In genomic region chr5:55622460-55622859, GRCh38 we compare ENCODE assay signal across 32 cellular contexts.
"Had no signal": no experiment of that assay in that cellular context is flagged by ENCODE, and none has a peak within 500 bp of the region (broad histone marks: within the 10 kb centered on the region; RNA-seq: fewer than 3 reads in every experiment).

No MANE protein-coding gene starts in this region.

- H3K4me3 Mint-ChIP-seq: activated B cell treated with CpG ODN at 0.5 μM for 24 hours; activated CD8-positive, alpha-beta T cell treated with anti-CD3 and anti-CD28 coated beads for 36 hours; activated naive CD4-positive, alpha-beta T cell treated with anti-CD3 and anti-CD28 coated beads for 36 hours; activated naive CD4-positive, alpha-beta T cell treated with anti-CD3 and anti-CD28 coated beads, Interleukin-2, amount 50 U/mL, for 24 hours; activated naive CD8-positive, alpha-beta T cell treated with anti-CD3 and anti-CD28 coated beads for 36 hours; activated naive CD8-positive, alpha-beta T cell treated with anti-CD3 and anti-CD28 coated beads, Interleukin-2, amount 50 U/mL, for 24 hours; activated T-cell treated with anti-CD3 and anti-CD28 coated beads, Interleukin-2, amount 50 U/mL, for 4 hours; activated T-helper 17 cell treated with anti-CD3 and anti-CD28 coated beads, Interleukin-2, amount 50 U/mL, for 72 hours; effector memory CD8-positive, alpha-beta T cell; T-helper 17 cell; T-helper 2 cell treated with Interferon-gamma antibody and Interleukin-4, amounts not matched to agents 5 μg/mL and 100 μg/mL, for 36 hours had no signal

- ATAC-seq: activated CD4-positive, CD25-positive, alpha-beta regulatory T cell treated with anti-CD3 and anti-CD28 coated beads, Interleukin-2, amount 50 U/mL, for 24 hours; activated CD8-positive, alpha-beta T cell treated with anti-CD3 and anti-CD28 coated beads for 36 hours; activated naive CD8-positive, alpha-beta T cell treated with anti-CD3 and anti-CD28 coated beads, Interleukin-2, amount 50 U/mL, for 24 hours; activated T-cell treated with anti-CD3 and anti-CD28 coated beads, Interleukin-2, amount 50 U/mL, for 4 hours; activated T-helper 17 cell treated with anti-CD3 and anti-CD28 coated beads, Interleukin-2, amount 50 U/mL, for 72 hours; body of pancreas; effector memory CD8-positive, alpha-beta T cell; gastroesophageal sphincter; T-helper 17 cell had no signal

- H3K27me3 ChIP-seq: adrenal gland, body of pancreas, esophagus muscularis mucosa, gastroesophageal sphincter had no signal

- DNase-seq: activated B cell treated with CpG ODN at 0.5 μM for 24 hours; activated CD4-positive, alpha-beta T cell treated with anti-CD3 and anti-CD28 coated beads for 48 hours; activated CD4-positive, alpha-beta T cell treated with anti-CD3 and anti-CD28 coated beads, Interleukin-2, amount 50 U/mL, for 1 hour; activated CD4-positive, alpha-beta T cell treated with anti-CD3 and anti-CD28 coated beads, Interleukin-2, amount 50 U/mL, for 48 hours; activated CD8-positive, alpha-beta memory T cell treated with anti-CD3 and anti-CD28 coated beads for 24 hours; activated CD8-positive, alpha-beta T cell treated with anti-CD3 and anti-CD28 coated beads for 36 hours; activated effector memory CD4-positive, alpha-beta T cell treated with Interleukin-2 at 50 U/mL for 16 hours; activated naive CD4-positive, alpha-beta T cell treated with anti-CD3 and anti-CD28 coated beads for 36 hours; activated naive CD8-positive, alpha-beta T cell treated with anti-CD3 and anti-CD28 coated beads for 36 hours; activated naive CD8-positive, alpha-beta T cell treated with anti-CD3 and anti-CD28 coated beads, Interleukin-2, amount 50 U/mL, for 24 hours; activated T-cell treated with anti-CD3 and anti-CD28 coated beads, Interleukin-2, amount 50 U/mL, for 4 hours; adrenal gland; amygdala; aorta; body of pancreas; caudate nucleus; cortex of kidney; dermis blood vessel endothelial cell; effector CD4-positive, alpha-beta T cell; effector memory CD8-positive, alpha-beta T cell; erythroblast; foreskin melanocyte; T-helper 1 cell; T-helper 17 cell; T1000; WERI-Rb-1 had no signal

- H3K36me3 ChIP-seq: adrenal gland, esophagus muscularis mucosa, gastroesophageal sphincter, WERI-Rb-1 had no signal

- H3K27ac ChIP-seq: adrenal gland, body of pancreas, gastroesophageal sphincter, WERI-Rb-1 had no signal

- H3K9me3 ChIP-seq: adrenal gland, body of pancreas, esophagus muscularis mucosa, gastroesophageal sphincter had no signal

- H3K9me3 Mint-ChIP-seq: activated B cell treated with CpG ODN at 0.5 μM for 24 hours; activated CD8-positive, alpha-beta T cell treated with anti-CD3 and anti-CD28 coated beads for 36 hours; activated naive CD4-positive, alpha-beta T cell treated with anti-CD3 and anti-CD28 coated beads for 36 hours; activated naive CD4-positive, alpha-beta T cell treated with anti-CD3 and anti-CD28 coated beads, Interleukin-2, amount 50 U/mL, for 24 hours; activated naive CD8-positive, alpha-beta T cell treated with anti-CD3 and anti-CD28 coated beads for 36 hours; activated naive CD8-positive, alpha-beta T cell treated with anti-CD3 and anti-CD28 coated beads, Interleukin-2, amount 50 U/mL, for 24 hours; activated T-cell treated with anti-CD3 and anti-CD28 coated beads, Interleukin-2, amount 50 U/mL, for 4 hours; activated T-helper 17 cell treated with anti-CD3 and anti-CD28 coated beads, Interleukin-2, amount 50 U/mL, for 72 hours; effector memory CD8-positive, alpha-beta T cell; T-helper 2 cell treated with Interferon-gamma antibody and Interleukin-4, amounts not matched to agents 5 μg/mL and 100 μg/mL, for 36 hours had no signal

- H3K4me1 Mint-ChIP-seq: activated B cell treated with CpG ODN at 0.5 μM for 24 hours; activated naive CD4-positive, alpha-beta T cell treated with anti-CD3 and anti-CD28 coated beads, Interleukin-2, amount 50 U/mL, for 24 hours; activated naive CD8-positive, alpha-beta T cell treated with anti-CD3 and anti-CD28 coated beads, Interleukin-2, amount 50 U/mL, for 24 hours; activated T-helper 17 cell treated with anti-CD3 and anti-CD28 coated beads, Interleukin-2, amount 50 U/mL, for 72 hours; T-helper 17 cell had no signal

- H3K4me3 ChIP-seq: adrenal gland, body of pancreas, esophagus muscularis mucosa, gastroesophageal sphincter had no signal

- H3K27ac Mint-ChIP-seq: activated B cell treated with CpG ODN at 0.5 μM for 24 hours; activated CD8-positive, alpha-beta T cell treated with anti-CD3 and anti-CD28 coated beads for 36 hours; activated naive CD4-positive, alpha-beta T cell treated with anti-CD3 and anti-CD28 coated beads for 36 hours; activated naive CD4-positive, alpha-beta T cell treated with anti-CD3 and anti-CD28 coated beads, Interleukin-2, amount 50 U/mL, for 24 hours; activated naive CD8-positive, alpha-beta T cell treated with anti-CD3 and anti-CD28 coated beads for 36 hours; activated naive CD8-positive, alpha-beta T cell treated with anti-CD3 and anti-CD28 coated beads, Interleukin-2, amount 50 U/mL, for 24 hours; activated T-helper 17 cell treated with anti-CD3 and anti-CD28 coated beads, Interleukin-2, amount 50 U/mL, for 72 hours; effector memory CD8-positive, alpha-beta T cell; T-helper 17 cell; T-helper 2 cell treated with Interferon-gamma antibody and Interleukin-4, amounts not matched to agents 5 μg/mL and 100 μg/mL, for 36 hours had no signal

- H3K27me3 Mint-ChIP-seq: activated B cell treated with CpG ODN at 0.5 μM for 24 hours; activated CD8-positive, alpha-beta T cell treated with anti-CD3 and anti-CD28 coated beads for 36 hours; activated naive CD4-positive, alpha-beta T cell treated with anti-CD3 and anti-CD28 coated beads, Interleukin-2, amount 50 U/mL, for 24 hours; activated naive CD8-positive, alpha-beta T cell treated with anti-CD3 and anti-CD28 coated beads for 36 hours; activated naive CD8-positive, alpha-beta T cell treated with anti-CD3 and anti-CD28 coated beads, Interleukin-2, amount 50 U/mL, for 24 hours; activated T-helper 17 cell treated with anti-CD3 and anti-CD28 coated beads, Interleukin-2, amount 50 U/mL, for 72 hours; effector memory CD8-positive, alpha-beta T cell; T-helper 17 cell had no signal
